In the genomic region with DNA sequence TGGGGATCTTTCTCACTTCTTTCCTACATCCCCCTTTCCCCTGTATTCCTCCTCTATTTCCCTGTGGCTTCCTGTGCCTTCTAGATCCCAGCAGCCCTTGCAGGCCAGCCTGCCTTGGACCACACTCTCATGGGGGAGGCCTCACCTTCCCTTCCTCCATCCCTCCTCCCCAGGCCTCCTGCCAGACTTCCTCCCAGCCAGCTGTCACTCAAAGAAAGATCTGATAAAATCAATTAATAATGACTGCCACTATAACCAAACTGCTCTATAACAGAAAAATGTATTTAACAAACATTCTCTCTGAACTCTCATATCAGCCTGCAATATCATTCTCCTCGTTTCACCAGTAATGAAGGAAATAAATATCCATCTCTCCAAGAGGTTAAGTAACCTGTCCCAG, we compare ENCODE assay signal across 33 cellular contexts.
"Had no signal": no experiment of that assay in that cellular context is flagged by ENCODE, and none has a peak within 500 bp of the region (broad histone marks: within the 10 kb centered on the region; RNA-seq: fewer than 3 reads in every experiment).

No MANE protein-coding gene starts in this region.

- ATAC-seq: activated CD8-positive, alpha-beta T cell treated with anti-CD3 and anti-CD28 coated beads for 36 hours; activated naive CD4-positive, alpha-beta T cell treated with anti-CD3 and anti-CD28 coated beads, Interleukin-2, amount 50 U/mL, for 72 hours; activated T-cell treated with anti-CD3 and anti-CD28 coated beads, Interleukin-2, amount 50 U/mL, for 4 hours; activated T-cell treated with anti-CD3 and anti-CD28 coated beads, Interleukin-2, amount 50 U/mL, for 72 hours; activated T-helper 17 cell treated with anti-CD3 and anti-CD28 coated beads, Interleukin-2, amount 50 U/mL, for 72 hours; body of pancreas had no signal

- H3K27ac ChIP-seq: adrenal gland, body of pancreas, brain microvascular endothelial cell, breast epithelium, VCaP had no signal

- DNase-seq: activated B cell treated with CpG ODN at 0.5 μM for 24 hours; activated CD4-positive, alpha-beta memory T cell treated with anti-CD3 and anti-CD28 coated beads for 36 hours; activated CD4-positive, alpha-beta T cell treated with anti-CD3 and anti-CD28 coated beads for 4 hours; activated CD4-positive, alpha-beta T cell treated with anti-CD3 and anti-CD28 coated beads, Interleukin-2, amount 10 ng/mL, durations not matched to agents 24 days and 14 days; activated CD4-positive, alpha-beta T cell treated with anti-CD3 and anti-CD28 coated beads, Interleukin-2, amount 50 U/mL, for 1 hour; activated CD4-positive, alpha-beta T cell treated with anti-CD3 and anti-CD28 coated beads, Interleukin-2, amount 50 U/mL, for 4 hours; activated CD4-positive, CD25-positive, alpha-beta regulatory T cell treated with anti-CD3 and anti-CD28 coated beads, Interleukin-2, amount 50 U/mL, for 72 hours; activated CD8-positive, alpha-beta memory T cell treated with anti-CD3 and anti-CD28 coated beads, Interleukin-2, amount 50 U/mL, for 4 hours; activated CD8-positive, alpha-beta T cell treated with anti-CD3 and anti-CD28 coated beads for 36 hours; activated effector memory CD4-positive, alpha-beta T cell treated with anti-CD3 and anti-CD28 coated beads, Interleukin-2, amount 50 U/mL, for 16 hours; activated gamma-delta T cell treated with Interleukin-2 at 50 U/mL for 16 hours; activated naive CD4-positive, alpha-beta T cell; activated naive CD4-positive, alpha-beta T cell treated with anti-CD3 and anti-CD28 coated beads for 36 hours; activated naive CD4-positive, alpha-beta T cell treated with anti-CD3 and anti-CD28 coated beads, Interleukin-2, amount 50 U/mL, for 16 hours; activated naive CD8-positive, alpha-beta T cell treated with anti-CD3 and anti-CD28 coated beads for 36 hours; activated T-cell treated with anti-CD3 and anti-CD28 coated beads for 4 hours; activated T-cell treated with anti-CD3 and anti-CD28 coated beads, Interleukin-2, amount 50 U/mL, for 1 hour; activated T-cell treated with anti-CD3 and anti-CD28 coated beads, Interleukin-2, amount 50 U/mL, for 4 hours; activated T-cell treated with anti-CD3 and anti-CD28 coated beads, Interleukin-2, amount 50 U/mL, for 72 hours; adrenal gland; amniotic stem cell; aorta; body of pancreas; brain microvascular endothelial cell; central memory CD4-positive, alpha-beta T cell; T-helper 2 cell; T-helper 9 cell had no signal

- H3K9me3 ChIP-seq: adrenal gland had no signal

- H3K4me3 ChIP-seq: adrenal gland, body of pancreas, breast epithelium had no signal

- H3K27me3 ChIP-seq: body of pancreas, brain microvascular endothelial cell, breast epithelium had no signal

- H3K36me3 ChIP-seq: adrenal gland, brain microvascular endothelial cell, breast epithelium had no signal

- FAIRE-seq: astrocyte, TTC549 had no signal

- H3K4me1 ChIP-seq: adrenal gland, body of pancreas, breast epithelium had no signal
